Comparison of ENCODE assay signal across 15 cellular contexts in genomic region chr2:45836740-45837139, GRCh38.
DNase-seq lines count a peak whose midpoint lies in the region; ATAC-seq and TF ChIP-seq lines count a peak whose summit lies in the region.
"Had no signal": no experiment of that assay in that cellular context is flagged by ENCODE, and none has a peak within 500 bp of the region (broad histone marks: within the 10 kb centered on the region; RNA-seq: fewer than 3 reads in every experiment).

No MANE protein-coding gene starts in this region.

- H3K27ac Mint-ChIP-seq in activated CD8-positive, alpha-beta memory T cell treated with anti-CD3 and anti-CD28 coated beads, Interleukin-2, amount 10 ng/mL, durations not matched to agents 7 days and 5 days: peak overlapping the region; percentile 17
- H3K27ac Mint-ChIP-seq: activated naive CD4-positive, alpha-beta T cell treated with anti-CD3 and anti-CD28 coated beads for 36 hours had no signal

- 93% methylated on average over 3 of the region's 3 CpGs for WGBS in smooth muscle cell (ENCODE audit: low lambda C conversion rate)

- no peaks in the 10 kb centered on the region for H3K79me2 ChIP-seq in OCI-LY1 (ENCODE audit: insufficient read depth, low read length)
- peaks cover 34% of the 10 kb centered on the region for H3K79me2 ChIP-seq in smooth muscle cell (ENCODE audit: low read depth)

- H3F3A ChIP-seq in OCI-LY1 (ENCODE audit: insufficient read depth, low read length): no peaks in the 10 kb centered on the region
- no peaks in the 10 kb centered on the region for H3F3A ChIP-seq in smooth muscle cell (ENCODE audit: low read depth)

- CTCF ChIA-PET in activated CD8-positive, alpha-beta memory T cell treated with anti-CD3 and anti-CD28 coated beads, Interleukin-2, amount 10 ng/mL, durations not matched to agents 7 days and 5 days (lab: Charles Lee): no interaction called here

- H3K4me1 Mint-ChIP-seq in activated CD8-positive, alpha-beta memory T cell treated with anti-CD3 and anti-CD28 coated beads, Interleukin-2, amount 10 ng/mL, durations not matched to agents 7 days and 5 days: peaks cover 45% of the 10 kb centered on the region

- H3K4me3 ChIP-seq in OCI-LY1 (ENCODE audit: low read depth, low read length, poor library complexity, severe bottlenecking): peak overlapping the region; percentile 8
- H3K4me3 ChIP-seq in upper lobe of right lung: no peak overlapping the region
- no peak overlapping the region for H3K4me3 ChIP-seq in smooth muscle cell
- H3K4me3 ChIP-seq: A549, pancreas had no signal

- no peak for ATAC-seq in activated CD8-positive, alpha-beta memory T cell treated with anti-CD3 and anti-CD28 coated beads, Interleukin-2, amount 10 ng/mL, durations not matched to agents 7 days and 5 days
- ATAC-seq in HG02798 (IDR thresholded peaks at IDR 0.05; ENCODE audit: poor library complexity, unreplicated experiment) (peak; percentile 26), upper lobe of right lung (peak; percentile 71)
- ATAC-seq: A549, esophagus mucosa had no signal

- TF ChIP-seq CTCF in OCI-LY1 (IDR thresholded peaks at IDR 0.05; ENCODE audit: low read length) (no peak), upper lobe of right lung (IDR thresholded peaks at IDR 0.05) (no peak), smooth muscle cell (IDR thresholded peaks at IDR 0.05; ENCODE audit: borderline replicate concordance, insufficient read depth, poor library complexity, severe bottlenecking) (no peak)

- no peaks in the 10 kb centered on the region for H4K20me1 ChIP-seq in OCI-LY1 (ENCODE audit: insufficient read depth, low read length)
- peaks cover 87% of the 10 kb centered on the region for H4K20me1 ChIP-seq in smooth muscle cell (ENCODE audit: low read depth)

- no peaks in the 10 kb centered on the region for H3K9me3 ChIP-seq in OCI-LY1 (ENCODE audit: low read length)
- H3K9me3 ChIP-seq in upper lobe of right lung: no peaks in the 10 kb centered on the region
- no peaks in the 10 kb centered on the region for H3K9me3 ChIP-seq in smooth muscle cell (replicated peaks; ENCODE audit: low read depth)
- H3K9me3 ChIP-seq: A549, pancreas had no signal

- no peaks in the 10 kb centered on the region for H3K9me3 Mint-ChIP-seq in activated CD8-positive, alpha-beta memory T cell treated with anti-CD3 and anti-CD28 coated beads, Interleukin-2, amount 10 ng/mL, durations not matched to agents 7 days and 5 days (ENCODE audit: low read depth)
- H3K9me3 Mint-ChIP-seq: activated naive CD4-positive, alpha-beta T cell treated with anti-CD3 and anti-CD28 coated beads for 36 hours had no signal

- peak overlapping the region; percentile 50 for H3K4me2 ChIP-seq in OCI-LY1 (ENCODE audit: low read length)
- H3K4me2 ChIP-seq in smooth muscle cell: no peak overlapping the region
- H3K4me2 ChIP-seq: A549 had no signal

- H3K27ac ChIP-seq in OCI-LY1 (ENCODE audit: low read depth, low read length, poor library complexity, severe bottlenecking): peak overlapping the region; percentile 89
- no peak overlapping the region for H3K27ac ChIP-seq in upper lobe of right lung
- no peak overlapping the region for H3K27ac ChIP-seq in smooth muscle cell (ENCODE audit: low read depth)
- H3K27ac ChIP-seq: A549, pancreas had no signal

- H3K9ac ChIP-seq in OCI-LY1 (ENCODE audit: low read length): peak overlapping the region; percentile 21; the same call in 1 of the 2 replicates
- no peak overlapping the region for H3K9ac ChIP-seq in smooth muscle cell (ENCODE audit: low read depth)

- H3K36me3 Mint-ChIP-seq in activated CD8-positive, alpha-beta memory T cell treated with anti-CD3 and anti-CD28 coated beads, Interleukin-2, amount 10 ng/mL, durations not matched to agents 7 days and 5 days: peaks cover 5% of the 10 kb centered on the region

- H3K4me3 Mint-ChIP-seq in activated CD8-positive, alpha-beta memory T cell treated with anti-CD3 and anti-CD28 coated beads, Interleukin-2, amount 10 ng/mL, durations not matched to agents 7 days and 5 days: no peak overlapping the region
- H3K4me3 Mint-ChIP-seq: activated naive CD4-positive, alpha-beta T cell treated with anti-CD3 and anti-CD28 coated beads for 36 hours had no signal

- no peaks in the 10 kb centered on the region for H3K27me3 Mint-ChIP-seq in activated CD8-positive, alpha-beta memory T cell treated with anti-CD3 and anti-CD28 coated beads, Interleukin-2, amount 10 ng/mL, durations not matched to agents 7 days and 5 days

- H3K27me3 ChIP-seq in OCI-LY1 (ENCODE audit: insufficient read depth, low read length) (no peaks in the 10 kb centered on the region), upper lobe of right lung (no peaks in the 10 kb centered on the region), smooth muscle cell (ENCODE audit: low read depth) (no peaks in the 10 kb centered on the region)
- H3K27me3 ChIP-seq: pancreas had no signal

- H2AFZ ChIP-seq in OCI-LY1 (ENCODE audit: low read length) (no peak overlapping the region), smooth muscle cell (ENCODE audit: low read depth) (no peak overlapping the region)

- no peaks in the 10 kb centered on the region for H3K9me2 ChIP-seq in OCI-LY1 (ENCODE audit: low read depth, low read length)

- DNase-seq in activated CD8-positive, alpha-beta memory T cell treated with anti-CD3 and anti-CD28 coated beads, Interleukin-2, amount 10 ng/mL, durations not matched to agents 7 days and 5 days: no peak
- no peak for DNase-seq in activated CD8-positive, alpha-beta memory T cell treated with anti-CD3 and anti-CD28 coated beads, Interleukin-2, amount 50 U/mL, for 48 hours
- DNase-seq in upper lobe of right lung (no peak), smooth muscle cell (lab: John Stamatoyannopoulos, UW; ENCODE audit: unreplicated experiment) (no peak), amygdala (lab: John Stamatoyannopoulos, UW) (no peak), GOT3 (lab: John Stamatoyannopoulos, UW) (no peak)
- DNase-seq: activated CD8-positive, alpha-beta memory T cell treated with anti-CD3 and anti-CD28 coated beads for 24 hours; activated naive CD4-positive, alpha-beta T cell treated with anti-CD3 and anti-CD28 coated beads for 36 hours; NCI-H2081 treated with DMSO at 0.1 percent for 48 hours; pancreas; trophoblast cell had no signal

- no peaks in the 10 kb centered on the region for H3K36me3 ChIP-seq in OCI-LY1 (ENCODE audit: insufficient read depth, low read length)
- H3K36me3 ChIP-seq in upper lobe of right lung: no peaks in the 10 kb centered on the region
- H3K36me3 ChIP-seq in smooth muscle cell (ENCODE audit: low read depth): no peaks in the 10 kb centered on the region
- H3K36me3 ChIP-seq: pancreas had no signal

- peaks cover 78% of the 10 kb centered on the region for H3K4me1 ChIP-seq in OCI-LY1 (ENCODE audit: insufficient read depth, low read length, severe bottlenecking)
- peaks cover 17% of the 10 kb centered on the region for H3K4me1 ChIP-seq in upper lobe of right lung
- peaks cover 20% of the 10 kb centered on the region for H3K4me1 ChIP-seq in smooth muscle cell (ENCODE audit: low read depth)
- H3K4me1 ChIP-seq: A549 had no signal

- intact Hi-C loops in upper lobe of right lung (cut with DNase I): no loop called here
